1 cellular context compared by ENCODE assay signal in the genomic region with DNA sequence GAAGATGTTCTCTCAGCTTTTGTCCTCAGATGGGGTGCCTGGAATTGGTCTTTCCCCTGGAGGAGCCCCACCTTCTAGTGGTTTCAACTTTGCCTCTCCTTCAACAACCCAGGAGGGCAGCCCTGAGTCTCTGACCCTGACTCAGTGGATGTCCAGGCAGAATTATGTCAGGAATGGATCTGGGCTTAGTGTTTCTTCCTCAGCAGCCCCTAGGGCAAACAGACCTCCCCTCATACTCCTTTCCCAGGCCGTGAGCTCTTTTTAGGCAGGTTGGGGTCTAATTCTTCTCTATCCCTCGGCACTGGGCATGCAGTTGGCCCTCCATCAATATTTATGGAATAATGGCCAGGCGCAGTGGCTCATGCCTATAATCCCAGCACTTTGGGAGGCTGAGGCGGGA.
TF ChIP-seq lines count a peak whose summit lies in the region.

No MANE protein-coding gene starts in this region.

TF ChIP-seq in HepG2, 621 proteins besides CTCF, POLR2A, EP300 and RAD21 (continued from another document and continues in another):
- TF ChIP-seq ZBTB38 (CRISPR knock-in tag; IDR thresholded peaks at IDR 0.05) (no peak), ZSCAN30 (CRISPR knock-in tag; IDR thresholded peaks at IDR 0.05) (no peak), ATRX (CRISPR knock-in tag; IDR thresholded peaks at IDR 0.05; ENCODE audit: borderline replicate concordance) (no peak), RBAK (CRISPR knock-in tag; IDR thresholded peaks at IDR 0.05) (no peak), KDM1A (CRISPR knock-in tag; IDR thresholded peaks at IDR 0.05) (no peak), ZBTB7B (CRISPR knock-in tag; IDR thresholded peaks at IDR 0.05) (no peak), PRPF4 (IDR thresholded peaks at IDR 0.05; ENCODE audit: low read depth, low read length, poor library complexity, severe bottlenecking) (no peak), ISL2 (CRISPR knock-in tag; IDR thresholded peaks at IDR 0.05) (no peak), ZNF776 (CRISPR knock-in tag; IDR thresholded peaks at IDR 0.05) (no peak), GTF3A (CRISPR knock-in tag; conservative IDR thresholded peaks at IDR 0.05) (no peak), ATM (IDR thresholded peaks at IDR 0.05; ENCODE audit: borderline replicate concordance) (no peak), YEATS4 (CRISPR knock-in tag; IDR thresholded peaks at IDR 0.05; ENCODE audit: borderline replicate concordance) (no peak), GABPB1 (CRISPR knock-in tag; IDR thresholded peaks at IDR 0.05) (no peak), WIZ (CRISPR knock-in tag; IDR thresholded peaks at IDR 0.05) (no peak), ZNF260 (CRISPR knock-in tag; IDR thresholded peaks at IDR 0.05; ENCODE audit: borderline replicate concordance, low read depth) (no peak), PAWR (CRISPR knock-in tag; IDR thresholded peaks at IDR 0.05; ENCODE audit: borderline replicate concordance) (no peak), ZNF605 (CRISPR knock-in tag; IDR thresholded peaks at IDR 0.05) (no peak), MTA1 (CRISPR knock-in tag; IDR thresholded peaks at IDR 0.05; ENCODE audit: borderline replicate concordance) (no peak), ZNF101 (CRISPR knock-in tag; IDR thresholded peaks at IDR 0.05; ENCODE audit: borderline replicate concordance, low read depth) (no peak), ZNF652 (CRISPR knock-in tag; IDR thresholded peaks at IDR 0.05; ENCODE audit: borderline replicate concordance, low read depth) (no peak), ZSCAN31 (CRISPR knock-in tag; IDR thresholded peaks at IDR 0.05; ENCODE audit: low read depth) (0 out of 2 replicates have a peak, but pooled peaks have one; percentile 27), POGZ (CRISPR knock-in tag; IDR thresholded peaks at IDR 0.05) (no peak)
- TF ChIP-seq, protein P1, sequence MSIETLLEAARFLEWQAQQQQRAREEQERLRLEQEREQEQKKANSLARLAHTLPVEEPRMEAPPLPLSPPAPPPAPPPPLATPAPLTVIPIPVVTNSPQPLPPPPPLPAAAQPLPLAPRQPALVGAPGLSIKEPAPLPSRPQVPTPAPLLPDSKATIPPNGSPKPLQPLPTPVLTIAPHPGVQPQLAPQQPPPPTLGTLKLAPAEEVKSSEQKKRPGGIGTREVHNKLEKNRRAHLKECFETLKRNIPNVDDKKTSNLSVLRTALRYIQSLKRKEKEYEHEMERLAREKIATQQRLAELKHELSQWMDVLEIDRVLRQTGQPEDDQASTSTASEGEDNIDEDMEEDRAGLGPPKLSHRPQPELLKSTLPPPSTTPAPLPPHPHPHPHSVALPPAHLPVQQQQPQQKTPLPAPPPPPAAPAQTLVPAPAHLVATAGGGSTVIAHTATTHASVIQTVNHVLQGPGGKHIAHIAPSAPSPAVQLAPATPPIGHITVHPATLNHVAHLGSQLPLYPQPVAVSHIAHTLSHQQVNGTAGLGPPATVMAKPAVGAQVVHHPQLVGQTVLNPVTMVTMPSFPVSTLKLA (IDR thresholded peaks at IDR 0.05) = no peak
- TF ChIP-seq, protein P2, sequence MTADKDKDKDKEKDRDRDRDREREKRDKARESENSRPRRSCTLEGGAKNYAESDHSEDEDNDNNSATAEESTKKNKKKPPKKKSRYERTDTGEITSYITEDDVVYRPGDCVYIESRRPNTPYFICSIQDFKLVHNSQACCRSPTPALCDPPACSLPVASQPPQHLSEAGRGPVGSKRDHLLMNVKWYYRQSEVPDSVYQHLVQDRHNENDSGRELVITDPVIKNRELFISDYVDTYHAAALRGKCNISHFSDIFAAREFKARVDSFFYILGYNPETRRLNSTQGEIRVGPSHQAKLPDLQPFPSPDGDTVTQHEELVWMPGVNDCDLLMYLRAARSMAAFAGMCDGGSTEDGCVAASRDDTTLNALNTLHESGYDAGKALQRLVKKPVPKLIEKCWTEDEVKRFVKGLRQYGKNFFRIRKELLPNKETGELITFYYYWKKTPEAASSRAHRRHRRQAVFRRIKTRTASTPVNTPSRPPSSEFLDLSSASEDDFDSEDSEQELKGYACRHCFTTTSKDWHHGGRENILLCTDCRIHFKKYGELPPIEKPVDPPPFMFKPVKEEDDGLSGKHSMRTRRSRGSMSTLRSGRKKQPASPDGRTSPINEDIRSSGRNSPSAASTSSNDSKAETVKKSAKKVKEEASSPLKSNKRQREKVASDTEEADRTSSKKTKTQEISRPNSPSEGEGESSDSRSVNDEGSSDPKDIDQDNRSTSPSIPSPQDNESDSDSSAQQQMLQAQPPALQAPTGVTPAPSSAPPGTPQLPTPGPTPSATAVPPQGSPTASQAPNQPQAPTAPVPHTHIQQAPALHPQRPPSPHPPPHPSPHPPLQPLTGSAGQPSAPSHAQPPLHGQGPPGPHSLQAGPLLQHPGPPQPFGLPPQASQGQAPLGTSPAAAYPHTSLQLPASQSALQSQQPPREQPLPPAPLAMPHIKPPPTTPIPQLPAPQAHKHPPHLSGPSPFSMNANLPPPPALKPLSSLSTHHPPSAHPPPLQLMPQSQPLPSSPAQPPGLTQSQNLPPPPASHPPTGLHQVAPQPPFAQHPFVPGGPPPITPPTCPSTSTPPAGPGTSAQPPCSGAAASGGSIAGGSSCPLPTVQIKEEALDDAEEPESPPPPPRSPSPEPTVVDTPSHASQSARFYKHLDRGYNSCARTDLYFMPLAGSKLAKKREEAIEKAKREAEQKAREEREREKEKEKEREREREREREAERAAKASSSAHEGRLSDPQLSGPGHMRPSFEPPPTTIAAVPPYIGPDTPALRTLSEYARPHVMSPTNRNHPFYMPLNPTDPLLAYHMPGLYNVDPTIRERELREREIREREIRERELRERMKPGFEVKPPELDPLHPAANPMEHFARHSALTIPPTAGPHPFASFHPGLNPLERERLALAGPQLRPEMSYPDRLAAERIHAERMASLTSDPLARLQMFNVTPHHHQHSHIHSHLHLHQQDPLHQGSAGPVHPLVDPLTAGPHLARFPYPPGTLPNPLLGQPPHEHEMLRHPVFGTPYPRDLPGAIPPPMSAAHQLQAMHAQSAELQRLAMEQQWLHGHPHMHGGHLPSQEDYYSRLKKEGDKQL (CRISPR knock-in tag; IDR thresholded peaks at IDR 0.05; ENCODE audit: low read depth) = no peak
- TF ChIP-seq, protein P3, sequence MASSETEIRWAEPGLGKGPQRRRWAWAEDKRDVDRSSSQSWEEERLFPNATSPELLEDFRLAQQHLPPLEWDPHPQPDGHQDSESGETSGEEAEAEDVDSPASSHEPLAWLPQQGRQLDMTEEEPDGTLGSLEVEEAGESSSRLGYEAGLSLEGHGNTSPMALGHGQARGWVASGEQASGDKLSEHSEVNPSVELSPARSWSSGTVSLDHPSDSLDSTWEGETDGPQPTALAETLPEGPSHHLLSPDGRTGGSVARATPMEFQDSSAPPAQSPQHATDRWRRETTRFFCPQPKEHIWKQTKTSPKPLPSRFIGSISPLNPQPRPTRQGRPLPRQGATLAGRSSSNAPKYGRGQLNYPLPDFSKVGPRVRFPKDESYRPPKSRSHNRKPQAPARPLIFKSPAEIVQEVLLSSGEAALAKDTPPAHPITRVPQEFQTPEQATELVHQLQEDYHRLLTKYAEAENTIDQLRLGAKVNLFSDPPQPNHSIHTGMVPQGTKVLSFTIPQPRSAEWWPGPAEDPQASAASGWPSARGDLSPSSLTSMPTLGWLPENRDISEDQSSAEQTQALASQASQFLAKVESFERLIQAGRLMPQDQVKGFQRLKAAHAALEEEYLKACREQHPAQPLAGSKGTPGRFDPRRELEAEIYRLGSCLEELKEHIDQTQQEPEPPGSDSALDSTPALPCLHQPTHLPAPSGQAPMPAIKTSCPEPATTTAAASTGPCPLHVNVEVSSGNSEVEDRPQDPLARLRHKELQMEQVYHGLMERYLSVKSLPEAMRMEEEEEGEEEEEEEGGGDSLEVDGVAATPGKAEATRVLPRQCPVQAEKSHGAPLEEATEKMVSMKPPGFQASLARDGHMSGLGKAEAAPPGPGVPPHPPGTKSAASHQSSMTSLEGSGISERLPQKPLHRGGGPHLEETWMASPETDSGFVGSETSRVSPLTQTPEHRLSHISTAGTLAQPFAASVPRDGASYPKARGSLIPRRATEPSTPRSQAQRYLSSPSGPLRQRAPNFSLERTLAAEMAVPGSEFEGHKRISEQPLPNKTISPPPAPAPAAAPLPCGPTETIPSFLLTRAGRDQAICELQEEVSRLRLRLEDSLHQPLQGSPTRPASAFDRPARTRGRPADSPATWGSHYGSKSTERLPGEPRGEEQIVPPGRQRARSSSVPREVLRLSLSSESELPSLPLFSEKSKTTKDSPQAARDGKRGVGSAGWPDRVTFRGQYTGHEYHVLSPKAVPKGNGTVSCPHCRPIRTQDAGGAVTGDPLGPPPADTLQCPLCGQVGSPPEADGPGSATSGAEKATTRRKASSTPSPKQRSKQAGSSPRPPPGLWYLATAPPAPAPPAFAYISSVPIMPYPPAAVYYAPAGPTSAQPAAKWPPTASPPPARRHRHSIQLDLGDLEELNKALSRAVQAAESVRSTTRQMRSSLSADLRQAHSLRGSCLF (CRISPR knock-in tag; IDR thresholded peaks at IDR 0.05; ENCODE audit: borderline replicate concordance) = no peak
- TF ChIP-seq, protein P4, sequence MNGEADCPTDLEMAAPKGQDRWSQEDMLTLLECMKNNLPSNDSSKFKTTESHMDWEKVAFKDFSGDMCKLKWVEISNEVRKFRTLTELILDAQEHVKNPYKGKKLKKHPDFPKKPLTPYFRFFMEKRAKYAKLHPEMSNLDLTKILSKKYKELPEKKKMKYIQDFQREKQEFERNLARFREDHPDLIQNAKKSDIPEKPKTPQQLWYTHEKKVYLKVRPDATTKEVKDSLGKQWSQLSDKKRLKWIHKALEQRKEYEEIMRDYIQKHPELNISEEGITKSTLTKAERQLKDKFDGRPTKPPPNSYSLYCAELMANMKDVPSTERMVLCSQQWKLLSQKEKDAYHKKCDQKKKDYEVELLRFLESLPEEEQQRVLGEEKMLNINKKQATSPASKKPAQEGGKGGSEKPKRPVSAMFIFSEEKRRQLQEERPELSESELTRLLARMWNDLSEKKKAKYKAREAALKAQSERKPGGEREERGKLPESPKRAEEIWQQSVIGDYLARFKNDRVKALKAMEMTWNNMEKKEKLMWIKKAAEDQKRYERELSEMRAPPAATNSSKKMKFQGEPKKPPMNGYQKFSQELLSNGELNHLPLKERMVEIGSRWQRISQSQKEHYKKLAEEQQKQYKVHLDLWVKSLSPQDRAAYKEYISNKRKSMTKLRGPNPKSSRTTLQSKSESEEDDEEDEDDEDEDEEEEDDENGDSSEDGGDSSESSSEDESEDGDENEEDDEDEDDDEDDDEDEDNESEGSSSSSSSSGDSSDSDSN (CRISPR knock-in tag; IDR thresholded peaks at IDR 0.05) = no peak
- TF ChIP-seq, protein P5, sequence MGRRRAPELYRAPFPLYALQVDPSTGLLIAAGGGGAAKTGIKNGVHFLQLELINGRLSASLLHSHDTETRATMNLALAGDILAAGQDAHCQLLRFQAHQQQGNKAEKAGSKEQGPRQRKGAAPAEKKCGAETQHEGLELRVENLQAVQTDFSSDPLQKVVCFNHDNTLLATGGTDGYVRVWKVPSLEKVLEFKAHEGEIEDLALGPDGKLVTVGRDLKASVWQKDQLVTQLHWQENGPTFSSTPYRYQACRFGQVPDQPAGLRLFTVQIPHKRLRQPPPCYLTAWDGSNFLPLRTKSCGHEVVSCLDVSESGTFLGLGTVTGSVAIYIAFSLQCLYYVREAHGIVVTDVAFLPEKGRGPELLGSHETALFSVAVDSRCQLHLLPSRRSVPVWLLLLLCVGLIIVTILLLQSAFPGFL (CRISPR knock-in tag; IDR thresholded peaks at IDR 0.05) = no peak
- TF ChIP-seq, protein P6, sequence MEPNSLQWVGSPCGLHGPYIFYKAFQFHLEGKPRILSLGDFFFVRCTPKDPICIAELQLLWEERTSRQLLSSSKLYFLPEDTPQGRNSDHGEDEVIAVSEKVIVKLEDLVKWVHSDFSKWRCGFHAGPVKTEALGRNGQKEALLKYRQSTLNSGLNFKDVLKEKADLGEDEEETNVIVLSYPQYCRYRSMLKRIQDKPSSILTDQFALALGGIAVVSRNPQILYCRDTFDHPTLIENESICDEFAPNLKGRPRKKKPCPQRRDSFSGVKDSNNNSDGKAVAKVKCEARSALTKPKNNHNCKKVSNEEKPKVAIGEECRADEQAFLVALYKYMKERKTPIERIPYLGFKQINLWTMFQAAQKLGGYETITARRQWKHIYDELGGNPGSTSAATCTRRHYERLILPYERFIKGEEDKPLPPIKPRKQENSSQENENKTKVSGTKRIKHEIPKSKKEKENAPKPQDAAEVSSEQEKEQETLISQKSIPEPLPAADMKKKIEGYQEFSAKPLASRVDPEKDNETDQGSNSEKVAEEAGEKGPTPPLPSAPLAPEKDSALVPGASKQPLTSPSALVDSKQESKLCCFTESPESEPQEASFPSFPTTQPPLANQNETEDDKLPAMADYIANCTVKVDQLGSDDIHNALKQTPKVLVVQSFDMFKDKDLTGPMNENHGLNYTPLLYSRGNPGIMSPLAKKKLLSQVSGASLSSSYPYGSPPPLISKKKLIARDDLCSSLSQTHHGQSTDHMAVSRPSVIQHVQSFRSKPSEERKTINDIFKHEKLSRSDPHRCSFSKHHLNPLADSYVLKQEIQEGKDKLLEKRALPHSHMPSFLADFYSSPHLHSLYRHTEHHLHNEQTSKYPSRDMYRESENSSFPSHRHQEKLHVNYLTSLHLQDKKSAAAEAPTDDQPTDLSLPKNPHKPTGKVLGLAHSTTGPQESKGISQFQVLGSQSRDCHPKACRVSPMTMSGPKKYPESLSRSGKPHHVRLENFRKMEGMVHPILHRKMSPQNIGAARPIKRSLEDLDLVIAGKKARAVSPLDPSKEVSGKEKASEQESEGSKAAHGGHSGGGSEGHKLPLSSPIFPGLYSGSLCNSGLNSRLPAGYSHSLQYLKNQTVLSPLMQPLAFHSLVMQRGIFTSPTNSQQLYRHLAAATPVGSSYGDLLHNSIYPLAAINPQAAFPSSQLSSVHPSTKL (CRISPR knock-in tag; IDR thresholded peaks at IDR 0.05) = no peak
- TF ChIP-seq, protein P7, sequence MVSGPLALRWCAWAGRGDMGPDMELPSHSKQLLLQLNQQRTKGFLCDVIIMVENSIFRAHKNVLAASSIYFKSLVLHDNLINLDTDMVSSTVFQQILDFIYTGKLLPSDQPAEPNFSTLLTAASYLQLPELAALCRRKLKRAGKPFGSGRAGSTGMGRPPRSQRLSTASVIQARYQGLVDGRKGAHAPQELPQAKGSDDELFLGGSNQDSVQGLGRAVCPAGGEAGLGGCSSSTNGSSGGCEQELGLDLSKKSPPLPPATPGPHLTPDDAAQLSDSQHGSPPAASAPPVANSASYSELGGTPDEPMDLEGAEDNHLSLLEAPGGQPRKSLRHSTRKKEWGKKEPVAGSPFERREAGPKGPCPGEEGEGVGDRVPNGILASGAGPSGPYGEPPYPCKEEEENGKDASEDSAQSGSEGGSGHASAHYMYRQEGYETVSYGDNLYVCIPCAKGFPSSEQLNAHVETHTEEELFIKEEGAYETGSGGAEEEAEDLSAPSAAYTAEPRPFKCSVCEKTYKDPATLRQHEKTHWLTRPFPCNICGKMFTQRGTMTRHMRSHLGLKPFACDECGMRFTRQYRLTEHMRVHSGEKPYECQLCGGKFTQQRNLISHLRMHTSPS (CRISPR knock-in tag; IDR thresholded peaks at IDR 0.05; ENCODE audit: low read depth) = no peak
- TF ChIP-seq, protein P8, sequence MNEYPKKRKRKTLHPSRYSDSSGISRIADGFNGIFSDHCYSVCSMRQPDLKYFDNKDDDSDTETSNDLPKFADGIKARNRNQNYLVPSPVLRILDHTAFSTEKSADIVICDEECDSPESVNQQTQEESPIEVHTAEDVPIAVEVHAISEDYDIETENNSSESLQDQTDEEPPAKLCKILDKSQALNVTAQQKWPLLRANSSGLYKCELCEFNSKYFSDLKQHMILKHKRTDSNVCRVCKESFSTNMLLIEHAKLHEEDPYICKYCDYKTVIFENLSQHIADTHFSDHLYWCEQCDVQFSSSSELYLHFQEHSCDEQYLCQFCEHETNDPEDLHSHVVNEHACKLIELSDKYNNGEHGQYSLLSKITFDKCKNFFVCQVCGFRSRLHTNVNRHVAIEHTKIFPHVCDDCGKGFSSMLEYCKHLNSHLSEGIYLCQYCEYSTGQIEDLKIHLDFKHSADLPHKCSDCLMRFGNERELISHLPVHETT (CRISPR knock-in tag; conservative IDR thresholded peaks at IDR 0.05) = no peak
